In the genomic region with DNA sequence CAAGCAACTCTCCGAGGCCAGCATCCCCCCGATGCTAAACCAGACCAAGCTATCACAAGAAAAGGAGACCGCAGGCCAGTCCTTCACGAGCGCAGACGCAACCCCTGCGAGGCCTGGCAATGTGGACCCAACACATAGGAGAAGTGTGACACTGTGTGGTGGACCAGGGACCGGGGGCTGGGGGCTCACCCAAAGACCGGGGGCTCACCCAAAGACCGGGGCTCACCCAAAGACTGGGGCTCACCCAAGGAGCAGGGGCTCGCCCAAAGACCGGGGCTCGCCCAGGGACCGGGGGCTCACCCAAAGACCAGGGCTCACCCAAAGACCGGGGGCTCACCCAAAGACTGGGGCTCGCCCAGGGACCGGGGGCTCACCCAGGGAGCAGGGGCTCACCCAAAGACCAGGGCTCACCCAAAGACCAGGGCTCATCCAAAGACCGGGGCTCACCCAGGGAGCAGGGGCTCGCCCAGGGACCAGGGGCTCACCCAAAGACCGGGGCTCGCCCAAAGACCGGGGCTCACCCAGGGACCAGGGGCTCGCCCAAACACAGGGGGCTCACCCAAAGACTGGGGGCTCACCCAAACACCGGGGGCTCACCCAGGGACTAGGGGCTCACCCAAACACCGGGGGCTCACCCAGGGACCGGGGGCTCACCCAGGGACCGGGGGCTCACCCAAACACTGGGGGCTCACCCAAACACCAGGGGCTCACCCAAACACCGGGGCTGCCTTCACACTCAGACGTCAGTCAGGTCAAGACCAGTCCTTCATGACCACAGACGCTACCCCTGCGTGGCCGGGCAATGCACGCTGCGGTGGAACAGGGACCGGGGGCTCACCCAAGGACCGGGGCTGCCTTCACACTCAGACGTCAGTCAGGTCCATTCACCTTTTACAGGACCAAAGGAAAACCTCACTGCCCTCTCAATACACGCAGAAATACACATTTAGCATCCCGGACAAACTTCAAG, we compare ENCODE assay signal across 12 cellular contexts. TPM values are rescaled to one million over a fixed set of nuclear protein-coding genes. Genes with fewer than 3 reads are reported as not detected.
DNase-seq lines count a peak whose midpoint lies in the region; ATAC-seq and TF ChIP-seq lines count a peak whose summit lies in the region.
"Had no signal": no experiment of that assay in that cellular context is flagged by ENCODE, and none has a peak within 500 bp of the region (broad histone marks: within the 10 kb centered on the region; RNA-seq: fewer than 3 reads in every experiment).

No MANE protein-coding gene starts in this region.

- ATAC-seq in Right ventricle myocardium inferior = no peak
- no peak for ATAC-seq in left cardiac atrium
- ATAC-seq in right cardiac atrium = no peak
- ATAC-seq in stimulated activated effector memory CD8-positive, alpha-beta T cell treated with anti-CD3 and anti-CD28 coated beads, Interleukin-12 subunit alpha, Interleukin-12 subunit beta, amount 100 ng/mL, for 72 hours = no peak
- ATAC-seq in HG02798 (IDR thresholded peaks at IDR 0.05; ENCODE audit: poor library complexity, unreplicated experiment) = no peak
- ATAC-seq: HCT116 had no signal

- no peaks in the 10 kb centered on the region for H3K4me1 ChIP-seq in right cardiac atrium (ENCODE audit: control insufficient read depth, insufficient read depth, low read length)

- H3K36me3 Mint-ChIP-seq in stimulated activated effector memory CD8-positive, alpha-beta T cell treated with anti-CD3 and anti-CD28 coated beads, Interleukin-12 subunit alpha, Interleukin-12 subunit beta, amount 100 ng/mL, for 72 hours = no peaks in the 10 kb centered on the region

- peaks cover 3% of the 10 kb centered on the region for H3K9me3 Mint-ChIP-seq in stimulated activated effector memory CD8-positive, alpha-beta T cell treated with anti-CD3 and anti-CD28 coated beads, Interleukin-12 subunit alpha, Interleukin-12 subunit beta, amount 100 ng/mL, for 72 hours

- H3K27ac ChIP-seq in KOPT-K1 (ENCODE audit: low read depth, low read length, poor library complexity, severe bottlenecking) (peak overlapping the region; percentile 94), right cardiac atrium (ENCODE audit: low read length) (no peak overlapping the region)

- no peak overlapping the region for H3K4me3 ChIP-seq in right cardiac atrium (ENCODE audit: low read length)

- intact Hi-C loops in Right ventricle myocardium inferior (cut with DNase I) = no loop called here
- intact Hi-C loops in left cardiac atrium (cut with DNase I) = no loop called here
- intact Hi-C loops in right cardiac atrium (cut with DNase I) = no loop called here

- no peaks in the 10 kb centered on the region for H3K27me3 ChIP-seq in right cardiac atrium (ENCODE audit: control insufficient read depth, insufficient read depth)

- H3K4me1 Mint-ChIP-seq in stimulated activated effector memory CD8-positive, alpha-beta T cell treated with anti-CD3 and anti-CD28 coated beads, Interleukin-12 subunit alpha, Interleukin-12 subunit beta, amount 100 ng/mL, for 72 hours = peaks cover 17% of the 10 kb centered on the region

- H3K27ac Mint-ChIP-seq in stimulated activated effector memory CD8-positive, alpha-beta T cell treated with anti-CD3 and anti-CD28 coated beads, Interleukin-12 subunit alpha, Interleukin-12 subunit beta, amount 100 ng/mL, for 72 hours = peak overlapping the region; percentile 29

- WGBS in right cardiac atrium = 96% methylated on average over 39 of the region's 39 CpGs

- H3K36me3 ChIP-seq in KOPT-K1 (ENCODE audit: insufficient read depth, low read length) = peaks cover 72% of the 10 kb centered on the region

- peaks cover 2% of the 10 kb centered on the region for H3K9me3 ChIP-seq in KOPT-K1 (ENCODE audit: insufficient read depth, low read length, poor library complexity, severe bottlenecking)
- no peaks in the 10 kb centered on the region for H3K9me3 ChIP-seq in right cardiac atrium (ENCODE audit: control insufficient read depth, low read length)

- no peak for TF ChIP-seq CTCF in GM20000 (IDR thresholded peaks at IDR 0.05; ENCODE audit: extremely low read depth, missing control alignments)

- peak; percentile 58 for DNase-seq in Right ventricle myocardium inferior (ENCODE audit: missing footprints)
- DNase-seq in left cardiac atrium = no peak
- peak; percentile 5 to 52 (median 40) for DNase-seq in right cardiac atrium
- DNase-seq in stimulated activated effector memory CD8-positive, alpha-beta T cell treated with anti-CD3 and anti-CD28 coated beads, Interleukin-12 subunit alpha, Interleukin-12 subunit beta, amount 100 ng/mL, for 72 hours (ENCODE audit: low spot score in 2 of 2) = no peak
- DNase-seq in GM20000 (ENCODE audit: low spot score) = no peak
- DNase-seq in DMS153 (lab: John Stamatoyannopoulos, UW) = no peak
- DNase-seq: NCI-H1436, NCI-H2081, NCI-H524 treated with DMSO at 0.1 percent for 48 hours had no signal

- H3K4me3 Mint-ChIP-seq in stimulated activated effector memory CD8-positive, alpha-beta T cell treated with anti-CD3 and anti-CD28 coated beads, Interleukin-12 subunit alpha, Interleukin-12 subunit beta, amount 100 ng/mL, for 72 hours = no peak overlapping the region

RNA-seq across cellular contexts. Expression of a gene that starts 32.9 kb away (rescaled TPM):
- total RNA-seq in Right ventricle myocardium inferior (164 TPM), left cardiac atrium (100 to 1,000 TPM; 104 to 114 TPM), right cardiac atrium (100 to 1,000 TPM; 101 to 163 (median 147) TPM)
- 114 TPM for polyA plus RNA-seq in right cardiac atrium

RNA-seq across cellular contexts. Expression of a gene that starts 35.3 kb away (rescaled TPM):
- total RNA-seq in Right ventricle myocardium inferior (51.4 TPM), left cardiac atrium (10 to 100 TPM; 48.0 to 55.6 TPM), right cardiac atrium (10 to 100 TPM; 48.4 to 57.6 (median 54.8) TPM)
- 59.0 TPM for polyA plus RNA-seq in right cardiac atrium

Comparison
In these comparisons a context has a peak if more than half of its experiments do, and no peak if none do; other contexts are left out.
1. DNase-seq: peak in Right ventricle myocardium inferior (single experiment) and right cardiac atrium (3 of 3); none in left cardiac atrium (single experiment), stimulated activated effector memory CD8-positive, alpha-beta T cell treated with anti-CD3 and anti-CD28 coated beads, Interleukin-12 subunit alpha, Interleukin-12 subunit beta, amount 100 ng/mL, for 72 hours (0 of 2), GM20000 (single experiment) and DMS153 (single experiment).